ENCODE assay signal across 17 cellular contexts in genomic region chr12:88775742-88776151, GRCh38.
DNase-seq lines count a peak whose midpoint lies in the region; ATAC-seq and TF ChIP-seq lines count a peak whose summit lies in the region.
"Had no signal": no experiment of that assay in that cellular context is flagged by ENCODE, and none has a peak within 500 bp of the region (broad histone marks: within the 10 kb centered on the region; RNA-seq: fewer than 3 reads in every experiment).

No MANE protein-coding gene starts in this region.

- intact Hi-C loops in body of pancreas (cut with DNase I), result no loop called here
- intact Hi-C loops in left lung (cut with DNase I), result no loop called here
- intact Hi-C loops in transverse colon (cut with DNase I; ENCODE audit: low total_unique reads), result no loop called here

- no peaks in the 10 kb centered on the region for H3K27me3 ChIP-seq in body of pancreas
- no peaks in the 10 kb centered on the region for H3K27me3 ChIP-seq in left lung
- no peaks in the 10 kb centered on the region for H3K27me3 ChIP-seq in transverse colon
- H3K27me3 ChIP-seq: BLaER1 had no signal

- TF ChIP-seq CTCF in body of pancreas (IDR thresholded peaks at IDR 0.05), result no peak
- no peak for TF ChIP-seq CTCF in left lung (IDR thresholded peaks at IDR 0.05)
- TF ChIP-seq CTCF in transverse colon (IDR thresholded peaks at IDR 0.05), result no peak

- DNase-seq in NCI-H69 (lab: John Stamatoyannopoulos, UW), result peak; percentile 51
- DNase-seq in body of pancreas, result peak; percentile 36 to 59 (median 54)
- DNase-seq in left lung, result no peak
- DNase-seq in transverse colon, result peak; percentile 60
- DNase-seq in effector CD8-positive, alpha-beta T cell (lab: John Stamatoyannopoulos, UW), result no peak
- DNase-seq in AML-193 (lab: John Stamatoyannopoulos, UW), result no peak
- DNase-seq in DMS79 (lab: John Stamatoyannopoulos, UW), result no peak
- DNase-seq: CD8-positive, alpha-beta memory T cell; DMS 273 treated with DMSO at 0.1 percent for 48 hours; H9; Kasumi-1; NCI-H1930; NCI-H2171; NCI-H446 treated with DMSO at 0.1 percent for 48 hours; NCI-H774; SIG-M5 had no signal

- H3K9me3 ChIP-seq in body of pancreas, result no peaks in the 10 kb centered on the region
- no peaks in the 10 kb centered on the region for H3K9me3 ChIP-seq in left lung
- no peaks in the 10 kb centered on the region for H3K9me3 ChIP-seq in transverse colon
- H3K9me3 ChIP-seq: BLaER1 had no signal

- peaks cover 12% of the 10 kb centered on the region for H3K4me1 ChIP-seq in body of pancreas
- H3K4me1 ChIP-seq in left lung, result no peaks in the 10 kb centered on the region
- peaks cover 0 to 8% (median 2%) of the 10 kb centered on the region in 4 donors for H3K4me1 ChIP-seq in transverse colon
- H3K4me1 ChIP-seq: BLaER1 had no signal

- TF ChIP-seq EP300 in transverse colon (IDR thresholded peaks at IDR 0.05; ENCODE audit: low read depth), result no peak

- in situ Hi-C loops in transverse colon (cut with MboI; ENCODE audit: low pct_ligation_motif_present in 1 of 4, low pct_unique_long_range_greater_than_20kb in 1 of 4, low sequenced_read_pairs in 3 of 4), result no loop called here

- peak overlapping the region in 3 of 4 donors; percentile 16 to 28 (median 26) for H3K27ac ChIP-seq in body of pancreas
- H3K27ac ChIP-seq in left lung, result peak overlapping the region in 1 of 2 donors; percentile 10
- H3K27ac ChIP-seq in transverse colon, result peak overlapping the region in 3 of 4 donors; percentile 23 to 47 (median 38)
- H3K27ac ChIP-seq: BLaER1 had no signal

- H3K36me3 ChIP-seq in body of pancreas (replicated peaks in 1 of 2; ENCODE audit: insufficient read depth in 1 of 2, low read depth in 2 of 2) (no peaks in the 10 kb centered on the region), left lung (no peaks in the 10 kb centered on the region), transverse colon (no peaks in the 10 kb centered on the region)
- H3K36me3 ChIP-seq: BLaER1 had no signal

- ATAC-seq in body of pancreas (peak; percentile 81), left lung (peak; percentile 47)

- no peak for TF ChIP-seq POLR2A in body of pancreas (IDR thresholded peaks at IDR 0.05)
- TF ChIP-seq POLR2A in transverse colon (IDR thresholded peaks at IDR 0.05), result peak; percentile 36

- H3K4me3 ChIP-seq in body of pancreas, result no peak overlapping the region
- H3K4me3 ChIP-seq in left lung, result no peak overlapping the region
- no peak overlapping the region for H3K4me3 ChIP-seq in transverse colon
- H3K4me3 ChIP-seq: BLaER1 had no signal

- WGBS in body of pancreas, 2 donors, result 34 to 50% methylated on average over 3 of the region's 3 CpGs
- 53% methylated on average over 3 of the region's 3 CpGs; no CpG with 5 or more reads in 1 of the 2 donors for WGBS in transverse colon (ENCODE audit: low coverage in 1 of 2), 2 donors

Comparison
In these comparisons a context has a peak if more than half of its experiments do, and no peak if none do; other contexts are left out.
1. DNase-seq: peak in NCI-H69 (single experiment), body of pancreas (4 of 4) and transverse colon (single experiment); none in left lung (0 of 2), effector CD8-positive, alpha-beta T cell (single experiment), AML-193 (0 of 2) and DMS79 (single experiment).